Comparison of ENCODE assay signal across 9 cellular contexts in the genomic region with DNA sequence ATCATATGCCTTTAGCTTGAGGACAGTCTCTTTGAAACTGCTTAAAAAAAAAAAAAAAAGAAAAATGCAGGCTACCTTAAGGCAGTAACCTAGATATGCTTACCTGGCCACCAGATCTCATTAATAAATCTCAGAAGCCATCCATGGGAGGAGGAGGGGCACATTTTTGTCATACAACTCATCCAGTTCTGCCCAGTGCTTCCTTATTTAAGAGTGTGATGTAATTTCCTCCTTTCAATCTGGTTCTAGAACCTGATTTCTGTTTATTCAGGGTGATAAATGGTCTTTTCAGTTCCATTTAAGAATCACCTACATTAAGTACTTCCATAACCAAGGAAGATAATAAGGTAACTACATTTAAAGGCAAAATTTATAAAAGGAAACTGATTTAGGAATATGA. TPM values are rescaled to one million over a fixed set of nuclear protein-coding genes. Genes with fewer than 3 reads are reported as not detected.
DNase-seq lines count a peak whose midpoint lies in the region; ATAC-seq and TF ChIP-seq lines count a peak whose summit lies in the region.
"Had no signal": no experiment of that assay in that cellular context is flagged by ENCODE, and none has a peak within 500 bp of the region (broad histone marks: within the 10 kb centered on the region; RNA-seq: fewer than 3 reads in every experiment).

No MANE protein-coding gene starts in this region.

- no peak overlapping the region for H4K91ac ChIP-seq in neuronal stem cell (ENCODE audit: low read depth, low read length, poor library complexity)

- H3K4me2 ChIP-seq in neuronal stem cell (ENCODE audit: insufficient read depth, low read length, poor library complexity, severe bottlenecking), result no peak overlapping the region

- H2BK120ac ChIP-seq in neuronal stem cell (ENCODE audit: low read depth, low read length), result no peak overlapping the region

- no peak overlapping the region for H2BK5ac ChIP-seq in neuronal stem cell (ENCODE audit: low read length)

- in situ Hi-C loops in HAP-1 (cut with MboI; ENCODE audit: low sequenced_read_pairs), result loop anchor here (25.0 kb wide), 1 partner anchor 692 kb away; no protein-coding TSS in a partner anchor

- no peak for ATAC-seq in HG03565 (IDR thresholded peaks at IDR 0.05; ENCODE audit: unreplicated experiment)

- TF ChIP-seq CTCF in epithelial cell of esophagus (IDR thresholded peaks at IDR 0.05; ENCODE audit: insufficient read depth, low read depth, low read length, missing control alignments) (no peak), ovary (IDR thresholded peaks at IDR 0.05) (no peak), uterus (IDR thresholded peaks at IDR 0.05) (no peak)

- H2AK5ac ChIP-seq in neuronal stem cell (ENCODE audit: low read depth, low read length), result no peak overlapping the region

- no peak overlapping the region for H2AFZ ChIP-seq in neuronal stem cell (ENCODE audit: low read length)

- TF ChIP-seq POLR2A in ovary (IDR thresholded peaks at IDR 0.05), result no peak
- no peak for TF ChIP-seq POLR2A in uterus (IDR thresholded peaks at IDR 0.05)

- H3K14ac ChIP-seq in neuronal stem cell (ENCODE audit: low read length), result no peak overlapping the region

- H3K4me3 ChIP-seq in epithelial cell of esophagus (ENCODE audit: low read length) (peak overlapping the region; percentile 0), neuronal stem cell (ENCODE audit: low read length in 2 of 2) (no peak overlapping the region), ovary (no peak overlapping the region), uterus (no peak overlapping the region), HAP-1 (no peak overlapping the region)

- H3K18ac ChIP-seq in neuronal stem cell (ENCODE audit: low read length), result no peak overlapping the region

- no peak for TF ChIP-seq EP300 in ovary (IDR thresholded peaks at IDR 0.05)

- peaks cover 19 to 47% of the 10 kb centered on the region in 2 donors for H3K4me1 ChIP-seq in neuronal stem cell (ENCODE audit: control insufficient read depth in 2 of 2, insufficient read depth in 1 of 2, low read depth in 1 of 2, low read length in 2 of 2)
- H3K4me1 ChIP-seq in ovary (ENCODE audit: insufficient read depth), result peaks cover 14% of the 10 kb centered on the region
- peaks cover 0 to 5% of the 10 kb centered on the region in 2 donors for H3K4me1 ChIP-seq in uterus
- peaks cover 22% of the 10 kb centered on the region for H3K4me1 ChIP-seq in HAP-1

- H3K9ac ChIP-seq in neuronal stem cell (ENCODE audit: low read depth, low read length, poor library complexity), result no peak overlapping the region

- H3K79me1 ChIP-seq in neuronal stem cell (ENCODE audit: low read depth, low read length), result no peaks in the 10 kb centered on the region

- H3K23ac ChIP-seq in neuronal stem cell (ENCODE audit: low read depth, low read length, poor library complexity), result no peak overlapping the region

- intact Hi-C loops in ovary (cut with DNase I), result loop anchor here in 3 of 4 donors (10.0 kb wide), 2 partner anchors 295 to 325 kb away; a partner anchor contains a TSS
- intact Hi-C loops in uterus (cut with DNase I; ENCODE audit: low total_unique reads), result no loop called here

- H3K27ac ChIP-seq in neuronal stem cell (replicated peaks; ENCODE audit: low read length), result peak overlapping the region; percentile 33
- H3K27ac ChIP-seq in ovary, result no peak overlapping the region
- H3K27ac ChIP-seq in uterus, result peak overlapping the region in 1 of 2 donors; percentile 71

- H2BK15ac ChIP-seq in neuronal stem cell (ENCODE audit: low read length), result no peak overlapping the region

- H3K36me3 ChIP-seq in neuronal stem cell (replicated peaks in 1 of 2; ENCODE audit: control insufficient read depth in 2 of 2, insufficient read depth in 2 of 2, low read length in 2 of 2), result no peaks in the 10 kb centered on the region
- H3K36me3 ChIP-seq in ovary, result no peaks in the 10 kb centered on the region
- no peaks in the 10 kb centered on the region for H3K36me3 ChIP-seq in uterus
- H3K36me3 ChIP-seq in HAP-1 (replicated peaks), result no peaks in the 10 kb centered on the region

- no peak overlapping the region for H2BK12ac ChIP-seq in neuronal stem cell (ENCODE audit: low read length)

- no peak overlapping the region for H3K4ac ChIP-seq in neuronal stem cell (ENCODE audit: low read length)

- H3K27me3 ChIP-seq in neuronal stem cell (ENCODE audit: control insufficient read depth in 3 of 3, insufficient read depth in 3 of 3, low read depth in 1 of 3, low read length in 3 of 3) (no peaks in the 10 kb centered on the region), ovary (no peaks in the 10 kb centered on the region), uterus (no peaks in the 10 kb centered on the region), HAP-1 (ENCODE audit: low read depth) (peaks cover 13% of the 10 kb centered on the region)

- H3K9me3 ChIP-seq in neuronal stem cell (replicated peaks in 1 of 2; ENCODE audit: control insufficient read depth in 2 of 2, insufficient read depth in 1 of 2, low read depth in 1 of 2, low read length in 2 of 2) (no peaks in the 10 kb centered on the region), ovary (no peaks in the 10 kb centered on the region), uterus (no peaks in the 10 kb centered on the region), HAP-1 (no peaks in the 10 kb centered on the region)

- peak; percentile 85 for DNase-seq in DMS53 (lab: John Stamatoyannopoulos, UW)
- DNase-seq in NOMO-1 treated with DMSO at 0.1 percent for 48 hours (lab: John Stamatoyannopoulos, UW; ENCODE audit: unreplicated experiment), result peak; percentile 73
- peak; percentile 92 for DNase-seq in epithelial cell of esophagus (ENCODE audit: low read depth)
- no peak for DNase-seq in neuronal stem cell (ENCODE audit: low spot score)
- DNase-seq in ovary, result no peak
- DNase-seq in uterus, result no peak
- no peak for DNase-seq in HAP-1 (ENCODE audit: low spot score in 2 of 2)
- DNase-seq: GDM1 had no signal

- H4K8ac ChIP-seq in neuronal stem cell (ENCODE audit: low read depth, low read length), result no peak overlapping the region

RNA-seq across cellular contexts. Expression of a gene that starts 6.1 kb away (rescaled TPM):
- polyA plus RNA-seq in neuronal stem cell (2013, experiment 1 of 2), result 33.5 TPM
- 32.9 TPM for polyA plus RNA-seq in neuronal stem cell (2013, experiment 2 of 2)
- total RNA-seq in ovary (100 to 1,000 TPM in 5 of 7 donors, 10 to 100 TPM in 2; 61.3 to 256 (median 110) TPM), uterus (10 to 100 TPM; 19.0 to 67.6 (median 39.6) TPM)
- 10 to 100 TPM; 72.2 to 94.1 TPM for polyA plus RNA-seq in ovary

RNA-seq across cellular contexts. Expression of a gene that starts 58.5 kb away (rescaled TPM):
- 220 TPM for polyA plus RNA-seq in neuronal stem cell (2013, experiment 1 of 2)
- 221 TPM for polyA plus RNA-seq in neuronal stem cell (2013, experiment 2 of 2)
- 100 to 1,000 TPM; 159 to 266 (median 248) TPM for total RNA-seq in ovary
- polyA plus RNA-seq in ovary, result 100 to 1,000 TPM; 241 to 438 TPM
- 100 to 1,000 TPM in 3 of 4 donors, 10 to 100 TPM in 1; 91.7 to 176 (median 166) TPM for total RNA-seq in uterus

Comparison
In these comparisons a context has a peak if more than half of its experiments do, and no peak if none do; other contexts are left out.
1. DNase-seq: peak in DMS53 (single experiment), NOMO-1 treated with DMSO at 0.1 percent for 48 hours (single experiment) and epithelial cell of esophagus (single experiment); none in neuronal stem cell (single experiment), ovary (0 of 5), uterus (0 of 2) and HAP-1 (0 of 2).